8 cellular contexts compared by ENCODE assay signal in the genomic region with DNA sequence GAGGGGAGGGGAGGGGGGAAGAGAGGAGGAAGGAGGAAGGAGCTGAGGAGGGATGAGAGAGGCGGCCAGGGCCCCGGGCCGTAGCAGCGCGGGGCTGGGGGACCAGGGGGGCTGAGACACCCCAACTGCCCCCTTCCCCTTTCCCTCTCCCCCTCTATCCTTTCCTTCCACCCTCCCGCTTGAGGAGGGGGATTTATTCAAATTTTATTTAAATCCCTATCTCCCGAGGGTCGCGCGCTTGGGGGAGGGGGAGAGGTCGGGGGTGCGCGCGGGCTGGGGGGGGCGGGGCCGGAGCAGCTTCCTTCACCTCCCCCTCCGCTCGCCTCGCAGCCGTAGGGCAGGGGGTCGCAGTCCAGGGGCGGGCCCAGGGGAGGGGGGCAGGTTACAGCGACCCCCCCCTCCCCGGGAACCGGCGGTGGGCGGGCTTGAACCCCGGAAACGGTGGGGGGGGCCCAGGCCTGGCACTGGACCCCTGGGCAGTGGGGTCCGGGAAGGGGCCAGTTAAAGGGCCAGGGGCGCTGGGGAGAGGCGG. TPM values are rescaled to one million over a fixed set of nuclear protein-coding genes. Genes with fewer than 3 reads are reported as not detected.
DNase-seq lines count a peak whose midpoint lies in the region; ATAC-seq lines count a peak whose summit lies in the region.

A gene with protein sequence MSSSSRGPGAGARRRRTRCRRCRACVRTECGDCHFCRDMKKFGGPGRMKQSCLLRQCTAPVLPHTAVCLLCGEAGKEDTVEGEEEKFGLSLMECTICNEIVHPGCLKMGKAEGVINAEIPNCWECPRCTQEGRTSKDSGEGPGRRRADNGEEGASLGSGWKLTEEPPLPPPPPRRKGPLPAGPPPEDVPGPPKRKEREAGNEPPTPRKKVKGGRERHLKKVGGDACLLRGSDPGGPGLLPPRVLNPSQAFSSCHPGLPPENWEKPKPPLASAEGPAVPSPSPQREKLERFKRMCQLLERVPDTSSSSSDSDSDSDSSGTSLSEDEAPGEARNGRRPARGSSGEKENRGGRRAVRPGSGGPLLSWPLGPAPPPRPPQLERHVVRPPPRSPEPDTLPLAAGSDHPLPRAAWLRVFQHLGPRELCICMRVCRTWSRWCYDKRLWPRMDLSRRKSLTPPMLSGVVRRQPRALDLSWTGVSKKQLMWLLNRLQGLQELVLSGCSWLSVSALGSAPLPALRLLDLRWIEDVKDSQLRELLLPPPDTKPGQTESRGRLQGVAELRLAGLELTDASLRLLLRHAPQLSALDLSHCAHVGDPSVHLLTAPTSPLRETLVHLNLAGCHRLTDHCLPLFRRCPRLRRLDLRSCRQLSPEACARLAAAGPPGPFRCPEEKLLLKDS (plus strand): TSS at position 19 of the 532 bp plus-strand sequence. CDS start 2,183 bp downstream, outside the sequence.

- no peak for ATAC-seq in activated T-cell treated with anti-CD3 and anti-CD28 coated beads, Interleukin-2, amount 50 U/mL, for 72 hours (replicated peaks in 1 of 2)
- ATAC-seq in left ventricle myocardium superior (no peak), sciatic nerve (no peak)

- H3K36me3 Mint-ChIP-seq in activated T-cell treated with anti-CD3 and anti-CD28 coated beads, Interleukin-2, amount 50 U/mL, for 72 hours (ENCODE audit: insufficient read depth in 2 of 2), result no peaks in the 10 kb centered on the region

- peaks cover 22% of the 10 kb centered on the region for H3K4me1 Mint-ChIP-seq in activated T-cell treated with anti-CD3 and anti-CD28 coated beads, Interleukin-2, amount 50 U/mL, for 72 hours (ENCODE audit: low read depth)

- peak; percentile 71 for DNase-seq in activated effector memory CD4-positive, alpha-beta T cell treated with anti-CD3 and anti-CD28 coated beads, Interleukin-2, amount 50 U/mL, for 16 hours
- DNase-seq in activated effector memory CD4-positive, alpha-beta T cell treated with Interleukin-2 at 50 U/mL for 16 hours, result no peak
- DNase-seq in activated T-cell treated with anti-CD3 and anti-CD28 coated beads, Interleukin-2, amount 50 U/mL, for 72 hours, result peak in 1 of 2 donors; percentile 17
- peak; percentile 60 for DNase-seq in left ventricle myocardium superior
- DNase-seq in sciatic nerve (ENCODE audit: low spot score), result peak; percentile 83
- DNase-seq in GF-D8 (lab: John Stamatoyannopoulos, UW), result no peak
- DNase-seq in NK-92 (lab: John Stamatoyannopoulos, UW; ENCODE audit: unreplicated experiment), result no peak
- no peak for DNase-seq in NCI-H2029 (lab: John Stamatoyannopoulos, UW)

- H3K27ac Mint-ChIP-seq in activated T-cell treated with anti-CD3 and anti-CD28 coated beads, Interleukin-2, amount 50 U/mL, for 72 hours, result peak within 1 kb of the TSS; percentile 98

- no peaks in the 10 kb centered on the region for H3K9me3 Mint-ChIP-seq in activated T-cell treated with anti-CD3 and anti-CD28 coated beads, Interleukin-2, amount 50 U/mL, for 72 hours

- peak within 1 kb of the TSS; percentile 96 to 99 for H3K4me3 Mint-ChIP-seq in activated T-cell treated with anti-CD3 and anti-CD28 coated beads, Interleukin-2, amount 50 U/mL, for 72 hours

- intact Hi-C loops in left ventricle myocardium superior (cut with micrococcal nuclease) (no loop called here), sciatic nerve (cut with DNase I) (no loop called here)

- no peaks in the 10 kb centered on the region for H3K27me3 Mint-ChIP-seq in activated T-cell treated with anti-CD3 and anti-CD28 coated beads, Interleukin-2, amount 50 U/mL, for 72 hours (ENCODE audit: low read depth)

RNA-seq across cellular contexts. Expression of the gene that starts here (rescaled TPM):
- 10 to 100 TPM; 24.9 to 25.7 TPM for total RNA-seq in activated T-cell treated with anti-CD3 and anti-CD28 coated beads, Interleukin-2, amount 50 U/mL, for 72 hours
- 5.7 TPM for total RNA-seq in left ventricle myocardium superior
- 13.1 TPM for total RNA-seq in sciatic nerve

Comparison
In these comparisons a context has a peak if more than half of its experiments do, and no peak if none do; other contexts are left out.
1. DNase-seq: peak in activated effector memory CD4-positive, alpha-beta T cell treated with anti-CD3 and anti-CD28 coated beads, Interleukin-2, amount 50 U/mL, for 16 hours (single experiment), left ventricle myocardium superior (single experiment) and sciatic nerve (single experiment); none in activated effector memory CD4-positive, alpha-beta T cell treated with Interleukin-2 at 50 U/mL for 16 hours (single experiment), GF-D8 (single experiment), NK-92 (single experiment) and NCI-H2029 (single experiment).